8 cellular contexts compared by ENCODE assay signal in genomic region chr12:58916891-58917570, GRCh38. TPM values are rescaled to one million over a fixed set of nuclear protein-coding genes. Genes with fewer than 3 reads are reported as not detected.
A peak's percentile ranks its signal among the peaks of the same experiment; 100 is the strongest.
DNase-seq lines count a peak whose midpoint lies in the region; ATAC-seq, FAIRE-seq and TF ChIP-seq lines count a peak whose summit lies in the region.

No MANE protein-coding gene starts in this region.

- H3K4me3 ChIP-seq in H7 (ENCODE audit: insufficient read depth, low read depth, low read length): peak overlapping the region; percentile 35; the same call in 1 of the 2 replicates
- H3K4me3 ChIP-seq in astrocyte of the spinal cord (ENCODE audit: low read depth, low read length): peak overlapping the region; percentile 77
- peak overlapping the region; percentile 97 for H3K4me3 ChIP-seq in smooth muscle cell

- DNase-seq in H7 (no peak), astrocyte of the spinal cord (ENCODE audit: low read depth, low spot score) (peak; percentile 78), smooth muscle cell (lab: John Stamatoyannopoulos, UW; ENCODE audit: unreplicated experiment) (no peak), NCI-H524 treated with DMSO at 0.1 percent for 48 hours (lab: John Stamatoyannopoulos, UW) (no peak)

- H3K9me3 ChIP-seq in smooth muscle cell (replicated peaks; ENCODE audit: low read depth): no peaks in the 10 kb centered on the region

- H3K36me3 ChIP-seq in H7 (replicated peaks; ENCODE audit: control insufficient read depth, insufficient read depth, low read length): no peaks in the 10 kb centered on the region
- H3K36me3 ChIP-seq in smooth muscle cell (ENCODE audit: low read depth): no peaks in the 10 kb centered on the region

- peak overlapping the region; percentile 24 for H2AFZ ChIP-seq in smooth muscle cell (ENCODE audit: low read depth)

- H3K4me1 ChIP-seq in smooth muscle cell (ENCODE audit: low read depth): peaks cover 45% of the 10 kb centered on the region

- WGBS in smooth muscle cell (ENCODE audit: low lambda C conversion rate): 45% methylated on average over 6 of the region's 6 CpGs

- H3K79me2 ChIP-seq in smooth muscle cell (ENCODE audit: low read depth): peaks cover 12% of the 10 kb centered on the region

- H3K9ac ChIP-seq in smooth muscle cell (ENCODE audit: low read depth): peak overlapping the region; percentile 12

- in situ Hi-C loops in astrocyte of the spinal cord (cut with HindIII; ENCODE audit: low sequenced_read_pairs): loop anchor here (25.0 kb wide), 1 partner anchor 170 kb away; no protein-coding TSS in a partner anchor

- H4K20me1 ChIP-seq in smooth muscle cell (ENCODE audit: low read depth): no peaks in the 10 kb centered on the region

- H3K27ac ChIP-seq in smooth muscle cell (ENCODE audit: low read depth): peak overlapping the region; percentile 63

- no peak for TF ChIP-seq CTCF in astrocyte of the spinal cord (IDR thresholded peaks at IDR 0.05; ENCODE audit: low read depth, low read length)
- TF ChIP-seq CTCF in smooth muscle cell (IDR thresholded peaks at IDR 0.05; ENCODE audit: borderline replicate concordance, insufficient read depth, poor library complexity, severe bottlenecking): no peak

- peaks cover 10% of the 10 kb centered on the region for H3K27me3 ChIP-seq in H7 (ENCODE audit: control insufficient read depth, insufficient read depth, low read length)
- H3K27me3 ChIP-seq in smooth muscle cell (ENCODE audit: low read depth): no peaks in the 10 kb centered on the region

- ATAC-seq in HG03095 (IDR thresholded peaks at IDR 0.05; ENCODE audit: unreplicated experiment): no peak
- no peak for ATAC-seq in GM18873 (IDR thresholded peaks at IDR 0.05; ENCODE audit: low FRiP score, unreplicated experiment)
- ATAC-seq in GM19397 (IDR thresholded peaks at IDR 0.05; ENCODE audit: unreplicated experiment): no peak

- peak; percentile 58 for FAIRE-seq in islet of Langerhans (lab: Jason Lieb, UNC)

- peaks cover 7% of the 10 kb centered on the region for H3F3A ChIP-seq in smooth muscle cell (ENCODE audit: low read depth)

- H3K4me2 ChIP-seq in smooth muscle cell: peak overlapping the region; percentile 99

RNA-seq across cellular contexts. Expression of gene LRIG3, which starts 3.3 kb away (rescaled TPM):
- total RNA-seq in H7 (2014; rRNA removed; shearing (Covaris generic)): 27.1 and 51.7 TPM in 2 replicates
- total RNA-seq in smooth muscle cell: 19.9 and 22.4 TPM in 2 replicates
- polyA plus RNA-seq in smooth muscle cell: 6.7 and 9.0 TPM in 2 replicates

Comparison
In these comparisons a context has a peak if more than half of its experiments do, and no peak if none do; other contexts are left out.
1. H3K4me3 ChIP-seq: peak in every context shown above with its lines; median percentile 97 in smooth muscle cell; 77 in astrocyte of the spinal cord; 35 in H7.